In genomic region chr9:34171753-34172535, GRCh38 we compare ENCODE assay signal across 8 cellular contexts. TPM values are rescaled to one million over a fixed set of nuclear protein-coding genes. Genes with fewer than 3 reads are reported as not detected.
A peak's percentile ranks its signal among the peaks of the same experiment; 100 is the strongest.
DNase-seq lines count a peak whose midpoint lies in the region; ATAC-seq, FAIRE-seq and TF ChIP-seq lines count a peak whose summit lies in the region.

No MANE protein-coding gene starts in this region.

- H2BK15ac ChIP-seq in H9 (ENCODE audit: low read depth, low read length), result no peak overlapping the region
- no peak overlapping the region for H2BK15ac ChIP-seq in mesendoderm (replicated peaks; ENCODE audit: low read depth)

- no peaks in the 10 kb centered on the region for H3K9me3 ChIP-seq in CD4-positive, CD25-positive, alpha-beta regulatory T cell (ENCODE audit: control insufficient read depth in 2 of 2, low read length in 2 of 2)
- H3K9me3 ChIP-seq in H9 (ENCODE audit: control insufficient read depth, low read depth, low read length), result no peaks in the 10 kb centered on the region
- H3K9me3 ChIP-seq in left ventricle myocardium inferior (replicated peaks), result no peaks in the 10 kb centered on the region
- no peaks in the 10 kb centered on the region for H3K9me3 ChIP-seq in kidney (ENCODE audit: control insufficient read depth in 1 of 2, low read length in 2 of 2)

- H2BK5ac ChIP-seq in H9 (ENCODE audit: insufficient read length, low read length) (no peak overlapping the region), mesendoderm (ENCODE audit: low read length) (no peak overlapping the region)

- no peaks in the 10 kb centered on the region for H3K79me2 ChIP-seq in H9 (ENCODE audit: insufficient read depth, low read length)
- H3K79me2 ChIP-seq in mesendoderm (ENCODE audit: control insufficient read depth, insufficient read depth, low read length), result no peaks in the 10 kb centered on the region

- TF ChIP-seq CTCF in H9 (conservative IDR thresholded peaks at IDR 0.05) (no peak), left ventricle myocardium inferior (IDR thresholded peaks at IDR 0.05; ENCODE audit: borderline replicate concordance) (no peak), kidney (IDR thresholded peaks at IDR 0.05; ENCODE audit: borderline replicate concordance, extremely low read depth, insufficient read depth) (no peak)

- no peaks in the 10 kb centered on the region for H3K36me3 Mint-ChIP-seq in CD4-positive, CD25-positive, alpha-beta regulatory T cell
- no peaks in the 10 kb centered on the region for H3K36me3 Mint-ChIP-seq in H9 (ENCODE audit: insufficient read depth in 1 of 3, low read depth in 3 of 3)
- H3K36me3 Mint-ChIP-seq in T-helper 2 cell treated with Interferon-gamma antibody and Interleukin-4, amounts not matched to agents 5 μg/mL and 100 μg/mL, for 36 hours (ENCODE audit: low read depth), result no peaks in the 10 kb centered on the region

- H4K5ac ChIP-seq in H9 (ENCODE audit: insufficient read length, low read depth, low read length) (no peak overlapping the region), mesendoderm (ENCODE audit: low read length) (no peak overlapping the region)

- FAIRE-seq in kidney (lab: Jason Lieb, UNC), result no peak

- peak overlapping the region; percentile 60 to 82 (median 63) for H3K27ac Mint-ChIP-seq in CD4-positive, CD25-positive, alpha-beta regulatory T cell
- H3K27ac Mint-ChIP-seq in H9, result no peak overlapping the region
- H3K27ac Mint-ChIP-seq in T-helper 2 cell treated with Interferon-gamma antibody and Interleukin-4, amounts not matched to agents 5 μg/mL and 100 μg/mL, for 36 hours, result peak overlapping the region; percentile 39

- no peaks in the 10 kb centered on the region for H3K27me3 ChIP-seq in CD4-positive, CD25-positive, alpha-beta regulatory T cell (ENCODE audit: control insufficient read depth, insufficient read depth, low read length)
- H3K27me3 ChIP-seq in H9 (ENCODE audit: insufficient read depth, low read length), result no peaks in the 10 kb centered on the region
- H3K27me3 ChIP-seq in left ventricle myocardium inferior (ENCODE audit: low read depth), result no peaks in the 10 kb centered on the region
- no peaks in the 10 kb centered on the region for H3K27me3 ChIP-seq in mesendoderm (ENCODE audit: insufficient read depth, low read length, poor library complexity)

- WGBS in H9 (ENCODE audit: extremely low coverage, insufficient read length, low lambda C conversion rate), result no CpG with 5 or more reads among the region's 15 CpGs
- no CpG with 5 or more reads among the region's 15 CpGs for WGBS in mesendoderm (ENCODE audit: extremely low coverage, insufficient coverage, low lambda C conversion rate)

- H2BK20ac ChIP-seq in H9 (ENCODE audit: low read depth, low read length, poor library complexity, severe bottlenecking), result peak overlapping the region; percentile 45

- H4K20me1 ChIP-seq in H9 (ENCODE audit: control insufficient read depth, insufficient read depth, insufficient read length), result no peaks in the 10 kb centered on the region

- no peaks in the 10 kb centered on the region for H3K36me3 ChIP-seq in CD4-positive, CD25-positive, alpha-beta regulatory T cell (ENCODE audit: control insufficient read depth, insufficient read depth, low read length)
- H3K36me3 ChIP-seq in left ventricle myocardium inferior (no peaks in the 10 kb centered on the region), mesendoderm (ENCODE audit: control insufficient read depth, insufficient read depth, low read length) (no peaks in the 10 kb centered on the region), kidney (ENCODE audit: control insufficient read depth in 1 of 2, insufficient read depth in 2 of 2, low read length in 2 of 2) (no peaks in the 10 kb centered on the region)

- H2BK12ac ChIP-seq in H9 (ENCODE audit: insufficient read length, low read depth, low read length), result no peak overlapping the region

- peaks cover 7% of the 10 kb centered on the region for H3K4me1 ChIP-seq in CD4-positive, CD25-positive, alpha-beta regulatory T cell (ENCODE audit: control insufficient read depth, insufficient read depth, low read length, poor library complexity, severe bottlenecking)
- H3K4me1 ChIP-seq in H9 (ENCODE audit: insufficient read depth, low read length) (no peaks in the 10 kb centered on the region), left ventricle myocardium inferior (peaks cover 21% of the 10 kb centered on the region), mesendoderm (ENCODE audit: control insufficient read depth, low read depth, low read length) (no peaks in the 10 kb centered on the region), kidney (ENCODE audit: control insufficient read depth in 1 of 2, insufficient read depth in 1 of 2, low read depth in 1 of 2, low read length in 2 of 2) (peaks cover 0 to 4% of the 10 kb centered on the region in 2 donors)

- H4K91ac ChIP-seq in H9 (ENCODE audit: insufficient read length, low read depth, low read length), result no peak overlapping the region

- H2AFZ ChIP-seq in H9 (ENCODE audit: low read length), result no peak overlapping the region

- peaks cover 2 to 15% (median 8%) of the 10 kb centered on the region in 4 donors for H3K4me1 Mint-ChIP-seq in CD4-positive, CD25-positive, alpha-beta regulatory T cell
- H3K4me1 Mint-ChIP-seq in H9, result no peaks in the 10 kb centered on the region
- peaks cover 10% of the 10 kb centered on the region for H3K4me1 Mint-ChIP-seq in T-helper 2 cell treated with Interferon-gamma antibody and Interleukin-4, amounts not matched to agents 5 μg/mL and 100 μg/mL, for 36 hours (ENCODE audit: low read depth)

- H3K14ac ChIP-seq in H9 (ENCODE audit: insufficient read depth, low read length), result no peak overlapping the region

- no peak overlapping the region for H3K27ac ChIP-seq in CD4-positive, CD25-positive, alpha-beta regulatory T cell (ENCODE audit: insufficient read depth, low read length, poor library complexity, severe bottlenecking)
- H3K27ac ChIP-seq in H9 (ENCODE audit: insufficient read length, low read depth, low read length), result no peak overlapping the region
- H3K27ac ChIP-seq in left ventricle myocardium inferior (replicated peaks), result peak overlapping the region; percentile 23
- H3K27ac ChIP-seq in mesendoderm (ENCODE audit: low read depth, low read length), result no peak overlapping the region
- no peak overlapping the region for H3K27ac ChIP-seq in kidney (ENCODE audit: low read depth in 2 of 2, low read length in 2 of 2)

- H3K27me3 Mint-ChIP-seq in CD4-positive, CD25-positive, alpha-beta regulatory T cell, result peaks cover 14% of the 10 kb centered on the region
- no peaks in the 10 kb centered on the region for H3K27me3 Mint-ChIP-seq in H9 (ENCODE audit: low read depth)
- H3K27me3 Mint-ChIP-seq in T-helper 2 cell treated with Interferon-gamma antibody and Interleukin-4, amounts not matched to agents 5 μg/mL and 100 μg/mL, for 36 hours (ENCODE audit: low read depth), result no peaks in the 10 kb centered on the region

- H3K56ac ChIP-seq in H9 (ENCODE audit: insufficient read length, low read depth, low read length) (no peak overlapping the region), mesendoderm (ENCODE audit: low read length) (no peak overlapping the region)

- H3K23ac ChIP-seq in H9 (ENCODE audit: insufficient read length, low read depth, low read length) (no peak overlapping the region), mesendoderm (ENCODE audit: low read length) (no peak overlapping the region)

- H3K4ac ChIP-seq in H9 (ENCODE audit: low read depth, low read length) (no peak overlapping the region), mesendoderm (ENCODE audit: low read depth, low read length) (no peak overlapping the region)

- H3K4me2 ChIP-seq in H9 (ENCODE audit: insufficient read depth, insufficient read length, low read length) (no peak overlapping the region), mesendoderm (ENCODE audit: low read length) (no peak overlapping the region)

- H2BK120ac ChIP-seq in H9 (ENCODE audit: low read depth, low read length, poor library complexity, severe bottlenecking) (no peak overlapping the region), mesendoderm (ENCODE audit: low read depth, low read length) (no peak overlapping the region)

- no peak overlapping the region for H3K9ac ChIP-seq in H9 (ENCODE audit: extremely low read depth, insufficient read length, low read length)
- H3K9ac ChIP-seq in mesendoderm (ENCODE audit: low read length), result no peak overlapping the region
- no peak overlapping the region for H3K9ac ChIP-seq in kidney (ENCODE audit: low read length in 2 of 2)

- no peak overlapping the region for H3K18ac ChIP-seq in H9 (ENCODE audit: insufficient read length, low read depth, low read length)
- no peak overlapping the region for H3K18ac ChIP-seq in mesendoderm (ENCODE audit: low read length)

- intact Hi-C loops in left ventricle myocardium inferior (cut with micrococcal nuclease), result no loop called here
- intact Hi-C loops in kidney (cut with DNase I), result no loop called here

- peak in 2 of 3 donors; percentile 48 to 84 for DNase-seq in CD4-positive, CD25-positive, alpha-beta regulatory T cell
- no peak for DNase-seq in H9
- DNase-seq in T-helper 2 cell treated with Interferon-gamma antibody and Interleukin-4, amounts not matched to agents 5 μg/mL and 100 μg/mL, for 36 hours (ENCODE audit: low spot score), result peak; percentile 33
- DNase-seq in left ventricle myocardium inferior, result no peak
- no peak for DNase-seq in cerebellar cortex (ENCODE audit: low spot score)
- no peak for DNase-seq in DMS153 treated with DMSO at 0.1 percent for 48 hours (lab: John Stamatoyannopoulos, UW; ENCODE audit: unreplicated experiment)
- DNase-seq in mesendoderm, result no peak
- DNase-seq in kidney, result no peak

- H4K8ac ChIP-seq in H9 (replicated peaks; ENCODE audit: insufficient read length, low read depth, low read length), result no peak overlapping the region
- H4K8ac ChIP-seq in mesendoderm (ENCODE audit: low read depth, low read length), result no peak overlapping the region

- H3K23me2 ChIP-seq in H9 (ENCODE audit: insufficient read length, low read depth, low read length, poor library complexity, severe bottlenecking), result no peaks in the 10 kb centered on the region

- ATAC-seq in CD4-positive, CD25-positive, alpha-beta regulatory T cell (ENCODE audit: low read depth in 2 of 2), result peak; percentile 61 to 92

- peak overlapping the region; percentile 67 for H3T11ph ChIP-seq in H9 (ENCODE audit: low read length)

- H2AK5ac ChIP-seq in H9 (ENCODE audit: insufficient read length, low read length) (no peak overlapping the region), mesendoderm (ENCODE audit: low read length) (no peak overlapping the region)

- H3K79me1 ChIP-seq in H9 (ENCODE audit: insufficient read depth, low read depth, low read length, poor library complexity, severe bottlenecking), result no peaks in the 10 kb centered on the region
- no peaks in the 10 kb centered on the region for H3K79me1 ChIP-seq in mesendoderm (ENCODE audit: low read length)

- H3K4me3 Mint-ChIP-seq in CD4-positive, CD25-positive, alpha-beta regulatory T cell, result peak overlapping the region in 3 of 4 donors; percentile 37 to 81 (median 75)
- H3K4me3 Mint-ChIP-seq in H9, result no peak overlapping the region
- peak overlapping the region; percentile 57 for H3K4me3 Mint-ChIP-seq in T-helper 2 cell treated with Interferon-gamma antibody and Interleukin-4, amounts not matched to agents 5 μg/mL and 100 μg/mL, for 36 hours

- peaks cover 0 to 1% (median 0%) of the 10 kb centered on the region in 7 donors for H3K9me3 Mint-ChIP-seq in CD4-positive, CD25-positive, alpha-beta regulatory T cell
- H3K9me3 Mint-ChIP-seq in H9, result no peaks in the 10 kb centered on the region; a peak in 1 of 5 replicates
- no peaks in the 10 kb centered on the region for H3K9me3 Mint-ChIP-seq in T-helper 2 cell treated with Interferon-gamma antibody and Interleukin-4, amounts not matched to agents 5 μg/mL and 100 μg/mL, for 36 hours

- peak overlapping the region; percentile 7 for H3K4me3 ChIP-seq in CD4-positive, CD25-positive, alpha-beta regulatory T cell (ENCODE audit: low read depth, low read length)
- H3K4me3 ChIP-seq in left ventricle myocardium inferior, result no peak overlapping the region
- no peak overlapping the region for H3K4me3 ChIP-seq in mesendoderm (ENCODE audit: low read length)
- no peak overlapping the region for H3K4me3 ChIP-seq in kidney (ENCODE audit: low read length in 2 of 2)

RNA-seq across cellular contexts. Expression of gene UBAP1, which starts 6.9 kb away (rescaled TPM):
- 70.7 TPM for total RNA-seq in CD4-positive, CD25-positive, alpha-beta regulatory T cell
- polyA plus RNA-seq in CD4-positive, CD25-positive, alpha-beta regulatory T cell, result 10 to 100 TPM; 52.9 to 60.0 (median 55.4) TPM
- total RNA-seq in H9 (2021) (32.1 and 32.6 TPM in 2 replicates), left ventricle myocardium inferior (37.6 TPM), kidney (53.8 TPM)
- polyA plus RNA-seq in mesendoderm (2013, experiment 1 of 2), result 28.5 TPM
- polyA plus RNA-seq in mesendoderm (2013, experiment 2 of 2), result 28.1 TPM
- 39.4 TPM for polyA plus RNA-seq in kidney (ENCODE audit: insufficient read depth, low read depth, low replicate concordance)

RNA-seq across cellular contexts. Expression of gene DCAF12, which starts 45.4 kb away (rescaled TPM):
- total RNA-seq in CD4-positive, CD25-positive, alpha-beta regulatory T cell, result 21.5 TPM
- polyA plus RNA-seq in CD4-positive, CD25-positive, alpha-beta regulatory T cell, result 10 to 100 TPM; 21.0 to 28.2 (median 24.5) TPM
- 32.7 and 33.6 TPM in 2 replicates for total RNA-seq in H9 (2021)
- total RNA-seq in left ventricle myocardium inferior, result 16.4 TPM
- 14.8 TPM for polyA plus RNA-seq in mesendoderm (2013, experiment 1 of 2)
- polyA plus RNA-seq in mesendoderm (2013, experiment 2 of 2), result 14.5 TPM
- 33.0 TPM for total RNA-seq in kidney
- 11.8 TPM for polyA plus RNA-seq in kidney (ENCODE audit: insufficient read depth, low read depth, low replicate concordance)

Comparison
In these comparisons a context has a peak if more than half of its experiments do, and no peak if none do; other contexts are left out.
1. DNase-seq: peak in CD4-positive, CD25-positive, alpha-beta regulatory T cell (2 of 3) and T-helper 2 cell treated with Interferon-gamma antibody and Interleukin-4, amounts not matched to agents 5 μg/mL and 100 μg/mL, for 36 hours (single experiment); none in H9 (single experiment), left ventricle myocardium inferior (single experiment), cerebellar cortex (single experiment), DMS153 treated with DMSO at 0.1 percent for 48 hours (single experiment), mesendoderm (single experiment) and kidney (single experiment).
2. H3K27ac Mint-ChIP-seq: peak in CD4-positive, CD25-positive, alpha-beta regulatory T cell (3 of 3) and T-helper 2 cell treated with Interferon-gamma antibody and Interleukin-4, amounts not matched to agents 5 μg/mL and 100 μg/mL, for 36 hours (single experiment); none in H9 (0 of 3).
3. H3K4me3 Mint-ChIP-seq: peak in CD4-positive, CD25-positive, alpha-beta regulatory T cell (3 of 4) and T-helper 2 cell treated with Interferon-gamma antibody and Interleukin-4, amounts not matched to agents 5 μg/mL and 100 μg/mL, for 36 hours (single experiment); none in H9 (0 of 2).